In genomic region chr5:157652377-157652692, GRCh38 we compare ENCODE assay signal across 9 cellular contexts. TPM values are rescaled to one million over a fixed set of nuclear protein-coding genes. Genes with fewer than 3 reads are reported as not detected.
DNase-seq lines count a peak whose midpoint lies in the region; ATAC-seq and TF ChIP-seq lines count a peak whose summit lies in the region.
"Had no signal": no experiment of that assay in that cellular context is flagged by ENCODE, and none has a peak within 500 bp of the region (broad histone marks: within the 10 kb centered on the region; RNA-seq: fewer than 3 reads in every experiment).

Gene SOX30, minus strand, starts transcription at chr5:157652438. Its CDS starts 360 bp downstream, at chr5:157652078.

- in situ Hi-C loops in mammary epithelial cell (cut with MboI; ENCODE audit: low sequenced_read_pairs in 2 of 2): no loop called here
- in situ Hi-C loops in GM13977 (cut with MboI; ENCODE audit: low pct_unique_long_range_greater_than_20kb, low sequenced_read_pairs, unreplicated experiment): no loop called here

- peak within 1 kb of the TSS; percentile 74 for H3K4me2 ChIP-seq in mammary epithelial cell (ENCODE audit: insufficient read depth, low read depth, low read length)

- dilution Hi-C loops in mammary epithelial cell (cut with HindIII; ENCODE audit: low sequenced_read_pairs): no loop called here

- H4K20me1 ChIP-seq in mammary epithelial cell (ENCODE audit: insufficient read depth, low read length): no peaks in the 10 kb centered on the region

- peaks cover 5% of the 10 kb centered on the region for H3K4me1 ChIP-seq in mammary epithelial cell (ENCODE audit: insufficient read depth, low read length)
- peaks cover 0 to 10% (median 4%) of the 10 kb centered on the region in 4 donors for H3K4me1 ChIP-seq in tibial artery

- intact Hi-C loops in mammary epithelial cell (cut with micrococcal nuclease): no loop called here
- intact Hi-C loops in tibial artery (cut with DNase I; ENCODE audit: low total_unique reads): no loop called here

- peaks cover 13% of the 10 kb centered on the region for H3K4me1 Mint-ChIP-seq in activated T-cell treated with anti-CD3 and anti-CD28 coated beads, Interleukin-2, amount 50 U/mL, for 72 hours (ENCODE audit: low read depth)
- peaks cover 19% of the 10 kb centered on the region for H3K4me1 Mint-ChIP-seq in memory B cell

- no peaks in the 10 kb centered on the region for H3K27me3 Mint-ChIP-seq in activated T-cell treated with anti-CD3 and anti-CD28 coated beads, Interleukin-2, amount 50 U/mL, for 72 hours (ENCODE audit: low read depth)
- no peaks in the 10 kb centered on the region for H3K27me3 Mint-ChIP-seq in memory B cell

- peak within 1 kb of the TSS; percentile 94 for H2AFZ ChIP-seq in mammary epithelial cell (ENCODE audit: low read depth, low read length)

- H3K36me3 ChIP-seq in mammary epithelial cell (ENCODE audit: insufficient read depth, low read length) (no peaks in the 10 kb centered on the region), tibial artery (no peaks in the 10 kb centered on the region)

- no peak within 1 kb of the TSS for H3K27ac ChIP-seq in mammary epithelial cell (ENCODE audit: insufficient read depth, low read depth, low read length)
- peak within 1 kb of the TSS in 1 of 2 donors; percentile 34 for H3K27ac ChIP-seq in tibial artery

- TF ChIP-seq CTCF in mammary epithelial cell (conservative IDR thresholded peaks at IDR 0.05 in 1 of 2, IDR thresholded peaks at IDR 0.05 in 1 of 2; ENCODE audit: extremely low read depth in 1 of 2, insufficient read depth in 1 of 2, low read depth in 1 of 2, low read length in 2 of 2): no peak
- no peak for TF ChIP-seq CTCF in tibial artery (IDR thresholded peaks at IDR 0.05)
- TF ChIP-seq CTCF in GM13977 (IDR thresholded peaks at IDR 0.05; ENCODE audit: extremely low read depth, insufficient read depth, missing control alignments): no peak

- peak within 1 kb of the TSS in 2 of 3 experiments; percentile 28 to 42 for H3K4me3 ChIP-seq in mammary epithelial cell (replicated peaks in 1 of 3; ENCODE audit: insufficient read depth in 1 of 3, low read depth in 2 of 3, low read length in 3 of 3)
- H3K4me3 ChIP-seq in tibial artery: peak within 1 kb of the TSS; percentile 52

- H3K27me3 ChIP-seq in mammary epithelial cell (ENCODE audit: insufficient read depth, low read length) (no peaks in the 10 kb centered on the region), tibial artery (no peaks in the 10 kb centered on the region)

- 100% methylated on average over 12 of the region's 15 CpGs for WGBS in mammary epithelial cell (ENCODE audit: low coverage, missing lambda C conversion rate)

- no peak within 1 kb of the TSS for H3K9ac ChIP-seq in mammary epithelial cell (ENCODE audit: insufficient read depth, low read length)

- CTCF ChIA-PET in mammary epithelial cell (lab: Charles Lee; ENCODE audit: low non-redundant PET): no interaction called here

- no peak for ATAC-seq in activated T-cell treated with anti-CD3 and anti-CD28 coated beads, Interleukin-2, amount 50 U/mL, for 72 hours (replicated peaks in 1 of 2)
- ATAC-seq in memory B cell (ENCODE audit: low read depth): no peak
- no peak for ATAC-seq in HG03469 (IDR thresholded peaks at IDR 0.05; ENCODE audit: unreplicated experiment)

- H3K27ac Mint-ChIP-seq in activated T-cell treated with anti-CD3 and anti-CD28 coated beads, Interleukin-2, amount 50 U/mL, for 72 hours: peak within 1 kb of the TSS; percentile 34
- peak within 1 kb of the TSS; percentile 92 for H3K27ac Mint-ChIP-seq in memory B cell

- peaks cover 21 to 23% of the 10 kb centered on the region in 2 donors for H3K36me3 Mint-ChIP-seq in activated T-cell treated with anti-CD3 and anti-CD28 coated beads, Interleukin-2, amount 50 U/mL, for 72 hours (ENCODE audit: insufficient read depth in 2 of 2)
- peaks cover 15% of the 10 kb centered on the region for H3K36me3 Mint-ChIP-seq in memory B cell

- peak within 1 kb of the TSS; percentile 84 to 85 for H3K4me3 Mint-ChIP-seq in activated T-cell treated with anti-CD3 and anti-CD28 coated beads, Interleukin-2, amount 50 U/mL, for 72 hours
- H3K4me3 Mint-ChIP-seq in memory B cell: peak within 1 kb of the TSS; percentile 89

- BruUV-seq in mammary epithelial cell (replicated peaks; lab: Mats Ljungman, UMichigan): no TSS peak

- H3K79me2 ChIP-seq in mammary epithelial cell (ENCODE audit: insufficient read depth, low read length): no peaks in the 10 kb centered on the region

- peaks cover 12 to 16% of the 10 kb centered on the region in 2 donors for H3K9me3 Mint-ChIP-seq in activated T-cell treated with anti-CD3 and anti-CD28 coated beads, Interleukin-2, amount 50 U/mL, for 72 hours
- H3K9me3 Mint-ChIP-seq in memory B cell: peaks cover 10% of the 10 kb centered on the region

- DNase-seq in activated T-cell treated with anti-CD3 and anti-CD28 coated beads, Interleukin-2, amount 50 U/mL, for 72 hours: no peak
- DNase-seq in activated T-cell treated with anti-CD3 and anti-CD28 coated beads, Interleukin-2, amount 50 U/mL, for 1 hour: no peak
- no peak for DNase-seq in mammary epithelial cell
- no peak for DNase-seq in memory B cell (ENCODE audit: low spot score in 2 of 2)
- DNase-seq in tibial artery: no peak
- no peak for DNase-seq in NCI-H446 treated with DMSO at 0.1 percent for 48 hours (lab: John Stamatoyannopoulos, UW)
- DNase-seq in GM13977 (ENCODE audit: low spot score): no peak
- DNase-seq: NCI-H524 treated with DMSO at 0.1 percent for 48 hours had no signal

- H3K9me3 ChIP-seq in mammary epithelial cell (replicated peaks; ENCODE audit: insufficient read depth, low read length) (peaks cover 18% of the 10 kb centered on the region), tibial artery (peaks cover under 1 to 8% (median 2%) of the 10 kb centered on the region in 3 donors)

RNA-seq across cellular contexts. Expression of gene SOX30, which starts in this region (rescaled TPM):
- total RNA-seq in activated T-cell treated with anti-CD3 and anti-CD28 coated beads, Interleukin-2, amount 50 U/mL, for 72 hours: 1 to 10 TPM in 1 of 2 donors, under 1 TPM in 1; 0.34 to 2.0 TPM
- not detected for total RNA-seq in mammary epithelial cell
- polyA plus RNA-seq in mammary epithelial cell: 0.02 TPM
- polyA minus RNA-seq in mammary epithelial cell: not detected
